1 cellular context compared by ENCODE assay signal in the genomic region with DNA sequence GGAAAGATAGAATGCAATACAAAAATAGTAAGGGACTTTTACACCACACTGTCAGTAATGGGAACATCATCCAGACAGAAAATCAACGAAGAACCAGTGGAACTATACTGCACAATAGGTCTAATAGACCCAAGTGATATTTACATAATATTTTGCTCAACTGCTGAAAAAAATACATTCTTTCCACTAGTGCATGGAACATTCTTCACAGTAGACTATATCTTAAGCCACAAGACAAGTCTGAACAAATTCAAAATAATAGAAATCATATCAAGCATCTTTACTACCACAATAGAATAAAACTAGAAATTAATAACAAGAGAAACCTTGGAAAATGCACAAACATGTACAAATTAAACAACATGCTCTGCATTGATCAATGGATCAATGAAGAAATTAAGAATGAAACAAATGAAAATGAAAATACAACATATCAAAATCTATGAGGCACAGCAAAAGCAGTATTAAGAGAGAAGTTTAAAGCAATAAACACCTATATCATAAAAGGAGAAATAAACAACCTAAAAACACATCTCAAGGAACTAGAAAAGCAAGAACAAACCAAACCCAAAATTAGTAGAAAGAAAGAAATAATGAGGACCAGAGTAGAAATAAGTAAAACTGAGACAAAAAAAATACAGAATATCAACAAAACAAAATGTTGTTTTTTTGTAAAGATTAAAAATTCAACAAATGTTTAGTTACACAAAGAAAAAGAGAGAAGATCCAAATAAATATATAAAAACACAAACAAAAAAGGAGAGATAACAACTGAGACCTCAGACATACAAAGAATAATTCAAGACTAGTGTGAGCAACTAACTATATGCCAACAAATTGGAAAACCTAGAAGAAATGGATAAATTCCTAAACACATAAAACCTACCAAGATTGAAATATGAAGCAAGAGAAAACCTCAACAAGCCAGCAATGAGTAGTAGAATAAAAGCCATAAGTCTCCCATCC.
A peak's percentile ranks its signal among the peaks of the same experiment; 100 is the strongest.
TF ChIP-seq lines count a peak whose summit lies in the region.

No MANE protein-coding gene starts in this region.

TF ChIP-seq in K562, 482 proteins besides CTCF, POLR2A, EP300 and RAD21 (continued from another document and continues in another):
- TF ChIP-seq E2F5 (CRISPR knock-in tag; IDR thresholded peaks at IDR 0.05), result no peak
- TF ChIP-seq ELF1 (tag; IDR thresholded peaks at IDR 0.05), result no peak
- no peak for TF ChIP-seq ELF2 (CRISPR knock-in tag; IDR thresholded peaks at IDR 0.05)
- TF ChIP-seq SAFB2 (IDR thresholded peaks at IDR 0.05; ENCODE audit: borderline replicate concordance, low read depth, low read length, severe bottlenecking), result no peak
- peak; percentile 23 for TF ChIP-seq NCOA4 (IDR thresholded peaks at IDR 0.05; ENCODE audit: partially characterized antibody)
- no peak for TF ChIP-seq FOXP1 (CRISPR knock-in tag; IDR thresholded peaks at IDR 0.05)
- TF ChIP-seq, protein P1, sequence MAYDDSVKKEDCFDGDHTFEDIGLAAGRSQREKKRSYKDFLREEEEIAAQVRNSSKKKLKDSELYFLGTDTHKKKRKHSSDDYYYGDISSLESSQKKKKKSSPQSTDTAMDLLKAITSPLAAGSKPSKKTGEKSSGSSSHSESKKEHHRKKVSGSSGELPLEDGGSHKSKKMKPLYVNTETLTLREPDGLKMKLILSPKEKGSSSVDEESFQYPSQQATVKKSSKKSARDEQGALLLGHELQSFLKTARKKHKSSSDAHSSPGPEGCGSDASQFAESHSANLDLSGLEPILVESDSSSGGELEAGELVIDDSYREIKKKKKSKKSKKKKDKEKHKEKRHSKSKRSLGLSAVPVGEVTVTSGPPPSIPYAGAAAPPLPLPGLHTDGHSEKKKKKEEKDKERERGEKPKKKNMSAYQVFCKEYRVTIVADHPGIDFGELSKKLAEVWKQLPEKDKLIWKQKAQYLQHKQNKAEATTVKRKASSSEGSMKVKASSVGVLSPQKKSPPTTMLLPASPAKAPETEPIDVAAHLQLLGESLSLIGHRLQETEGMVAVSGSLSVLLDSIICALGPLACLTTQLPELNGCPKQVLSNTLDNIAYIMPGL (CRISPR knock-in tag; IDR thresholded peaks at IDR 0.05), result no peak
- peak; percentile 16 for TF ChIP-seq BRD9 (IDR thresholded peaks at IDR 0.05; ENCODE audit: low read depth, partially characterized antibody)
- TF ChIP-seq GMEB1 (CRISPR knock-in tag; IDR thresholded peaks at IDR 0.05), result no peak
- TF ChIP-seq ZFP30 (CRISPR knock-in tag; IDR thresholded peaks at IDR 0.05; ENCODE audit: borderline replicate concordance), result no peak
- TF ChIP-seq TFAM (CRISPR knock-in tag; conservative IDR thresholded peaks at IDR 0.05), result no peak
- no peak; the same call in 1 of the 2 replicates for TF ChIP-seq NCOR1 (IDR thresholded peaks at IDR 0.05)
- TF ChIP-seq CBFA2T3 (IDR thresholded peaks at IDR 0.05), result no peak
- no peak for TF ChIP-seq CREB1 (IDR thresholded peaks at IDR 0.05)
- no peak for TF ChIP-seq CREB1 (CRISPR knock-in tag; IDR thresholded peaks at IDR 0.05)
- TF ChIP-seq KAT7 (CRISPR knock-in tag; IDR thresholded peaks at IDR 0.05; ENCODE audit: borderline replicate concordance), result no peak
- TF ChIP-seq, protein P2, sequence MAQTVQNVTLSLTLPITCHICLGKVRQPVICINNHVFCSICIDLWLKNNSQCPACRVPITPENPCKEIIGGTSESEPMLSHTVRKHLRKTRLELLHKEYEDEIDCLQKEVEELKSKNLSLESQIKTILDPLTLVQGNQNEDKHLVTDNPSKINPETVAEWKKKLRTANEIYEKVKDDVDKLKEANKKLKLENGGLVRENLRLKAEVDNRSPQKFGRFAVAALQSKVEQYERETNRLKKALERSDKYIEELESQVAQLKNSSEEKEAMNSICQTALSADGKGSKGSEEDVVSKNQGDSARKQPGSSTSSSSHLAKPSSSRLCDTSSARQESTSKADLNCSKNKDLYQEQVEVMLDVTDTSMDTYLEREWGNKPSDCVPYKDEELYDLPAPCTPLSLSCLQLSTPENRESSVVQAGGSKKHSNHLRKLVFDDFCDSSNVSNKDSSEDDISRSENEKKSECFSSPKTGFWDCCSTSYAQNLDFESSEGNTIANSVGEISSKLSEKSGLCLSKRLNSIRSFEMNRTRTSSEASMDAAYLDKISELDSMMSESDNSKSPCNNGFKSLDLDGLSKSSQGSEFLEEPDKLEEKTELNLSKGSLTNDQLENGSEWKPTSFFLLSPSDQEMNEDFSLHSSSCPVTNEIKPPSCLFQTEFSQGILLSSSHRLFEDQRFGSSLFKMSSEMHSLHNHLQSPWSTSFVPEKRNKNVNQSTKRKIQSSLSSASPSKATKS (CRISPR knock-in tag; IDR thresholded peaks at IDR 0.05), result no peak
- TF ChIP-seq ZNF124 (CRISPR knock-in tag; IDR thresholded peaks at IDR 0.05), result no peak
- no peak for TF ChIP-seq PHB (CRISPR knock-in tag; IDR thresholded peaks at IDR 0.05)
- no peak for TF ChIP-seq RAD51 (IDR thresholded peaks at IDR 0.05; ENCODE audit: borderline replicate concordance, low read depth)
- no peak for TF ChIP-seq MTA2 (IDR thresholded peaks at IDR 0.05; ENCODE audit: low read depth)
- TF ChIP-seq ZNF449 (CRISPR knock-in tag; IDR thresholded peaks at IDR 0.05), result no peak
- TF ChIP-seq ZNF3 (CRISPR knock-in tag; IDR thresholded peaks at IDR 0.05), result no peak
- TF ChIP-seq E2F3 (CRISPR knock-in tag; IDR thresholded peaks at IDR 0.05), result no peak
- no peak for TF ChIP-seq DACH1 (IDR thresholded peaks at IDR 0.05; ENCODE audit: partially characterized antibody)
- no peak for TF ChIP-seq SRF (CRISPR knock-in tag; IDR thresholded peaks at IDR 0.05)
- TF ChIP-seq, protein P3, sequence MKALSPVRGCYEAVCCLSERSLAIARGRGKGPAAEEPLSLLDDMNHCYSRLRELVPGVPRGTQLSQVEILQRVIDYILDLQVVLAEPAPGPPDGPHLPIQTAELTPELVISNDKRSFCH (CRISPR knock-in tag; IDR thresholded peaks at IDR 0.05), result no peak
- TF ChIP-seq, protein P3 (tag; IDR thresholded peaks at IDR 0.05), result no peak
- TF ChIP-seq SAP30 (IDR thresholded peaks at IDR 0.05; ENCODE audit: borderline replicate concordance, insufficient read depth, low read depth, low read length, poor library complexity, severe bottlenecking), result no peak
- TF ChIP-seq ZNF407 (IDR thresholded peaks at IDR 0.05; ENCODE audit: low read depth), result peak; percentile 58; the same call in 1 of the 2 replicates
- TF ChIP-seq POLR2AphosphoS2 (IDR thresholded peaks at IDR 0.05; ENCODE audit: low read length), result no peak
- TF ChIP-seq POLR3G (IDR thresholded peaks at IDR 0.05; ENCODE audit: extremely low read depth, insufficient read length, insufficient replicate concordance), result no peak
- no peak for TF ChIP-seq KAT2B (IDR thresholded peaks at IDR 0.05; ENCODE audit: low read depth, low read length)
- TF ChIP-seq HDAC6 (IDR thresholded peaks at IDR 0.05; ENCODE audit: low read depth, low read length), result no peak
- TF ChIP-seq RBM25 (IDR thresholded peaks at IDR 0.05; ENCODE audit: low read depth, low read length, severe bottlenecking), result no peak
- 0 out of 4 replicates have a peak, but pooled peaks of 1 of the 2 experiments have one; percentile 22 for TF ChIP-seq TRIM24 (IDR thresholded peaks at IDR 0.05)
- TF ChIP-seq MCM5 (IDR thresholded peaks at IDR 0.05; ENCODE audit: low read depth), result no peak
- no peak for TF ChIP-seq HSF4 (CRISPR knock-in tag; IDR thresholded peaks at IDR 0.05; ENCODE audit: borderline replicate concordance)
- no peak for TF ChIP-seq ZNF584 (CRISPR knock-in tag; IDR thresholded peaks at IDR 0.05; ENCODE audit: low read depth)
- TF ChIP-seq U2AF2 (optimal IDR thresholded peaks at IDR 0.05; ENCODE audit: low read depth, low read length), result no peak
- TF ChIP-seq ARNT (IDR thresholded peaks at IDR 0.05), result peak in 1 of 2 experiments; percentile 67; a peak in 1 of 4 replicates
- no peak for TF ChIP-seq ZNF830 (CRISPR knock-in tag; IDR thresholded peaks at IDR 0.05)
- TF ChIP-seq CREBBP (IDR thresholded peaks at IDR 0.05; ENCODE audit: low read depth, low read length), result no peak
- TF ChIP-seq ZNF134 (CRISPR knock-in tag; conservative IDR thresholded peaks at IDR 0.05), result no peak
- TF ChIP-seq RHOXF2B (CRISPR knock-in tag; conservative IDR thresholded peaks at IDR 0.05), result no peak
